Comparison of ENCODE assay signal across 28 cellular contexts in the genomic region with DNA sequence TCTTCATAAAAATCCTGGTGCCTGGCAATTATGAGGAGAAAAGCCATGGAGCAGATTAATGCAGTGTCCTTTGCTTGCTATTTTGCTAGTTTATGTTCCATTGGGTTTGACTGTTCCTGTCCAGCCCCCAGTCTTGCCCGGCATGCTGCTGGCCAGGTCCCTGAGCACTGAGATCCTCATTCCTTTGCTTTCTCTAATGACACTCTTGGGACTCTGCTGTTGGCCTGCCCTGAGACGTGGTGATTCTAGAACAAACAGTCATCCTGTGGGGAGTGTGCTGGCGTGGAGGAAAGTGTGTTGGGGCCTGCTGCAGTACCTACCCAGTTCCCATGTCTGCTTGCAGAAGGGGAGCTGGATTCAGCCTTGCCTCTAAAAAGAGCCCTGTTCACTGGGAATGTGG. TPM values are rescaled to one million over a fixed set of nuclear protein-coding genes. Genes with fewer than 3 reads are reported as not detected.
"Had no signal": no experiment of that assay in that cellular context is flagged by ENCODE, and none has a peak within 500 bp of the region (broad histone marks: within the 10 kb centered on the region; RNA-seq: fewer than 3 reads in every experiment).

No MANE protein-coding gene starts in this region.

- DNase-seq: activated CD4-positive, alpha-beta memory T cell treated with anti-CD3 and anti-CD28 coated beads, Interleukin-2, amount 10 ng/mL, durations not matched to agents 7 days and 5 days; activated CD4-positive, alpha-beta T cell treated with anti-CD3 and anti-CD28 coated beads, Interleukin-2, amount 10 ng/mL, durations not matched to agents 24 days and 14 days; activated CD8-positive, alpha-beta memory T cell treated with anti-CD3 and anti-CD28 coated beads, Interleukin-2, amount 10 ng/mL, durations not matched to agents 7 days and 5 days; activated effector memory CD4-positive, alpha-beta T cell treated with anti-CD3 and anti-CD28 coated beads, Interleukin-2, amount 50 U/mL, for 16 hours; activated naive CD4-positive, alpha-beta T cell treated with anti-CD3 and anti-CD28 coated beads, Interleukin-2, amount 10 ng/mL, durations not matched to agents 7 days and 5 days; activated T-cell treated with anti-CD3 and anti-CD28 coated beads for 4 hours; body of pancreas; caudate nucleus; esophagus squamous epithelium; naive thymus-derived CD8-positive, alpha-beta T cell; right lobe of liver; stimulated activated CD4-positive, alpha-beta T cell treated with anti-CD3 and anti-CD28 coated beads, Interleukin-15, amount 100 ng/mL, for 24 hours; stomach; SW 1271; T-helper 17 cell; transverse colon had no signal

- H3K27me3 ChIP-seq: body of pancreas, right lobe of liver had no signal

- H3K4me1 ChIP-seq: body of pancreas, esophagus squamous epithelium, heart left ventricle, left lung, right lobe of liver, stomach, suprapubic skin, transverse colon had no signal

- H3K4me2 ChIP-seq: smooth muscle cell had no signal

- H3K36me3 ChIP-seq: esophagus squamous epithelium, heart left ventricle, left lung, neutrophil, right lobe of liver, stomach, suprapubic skin, transverse colon had no signal

- H3K9me3 ChIP-seq: body of pancreas, esophagus squamous epithelium, heart left ventricle, left lung, neutrophil, right lobe of liver, stomach, suprapubic skin, transverse colon had no signal

- FAIRE-seq: colon, keratinocyte, urothelium cell line had no signal

- H3K27ac ChIP-seq: body of pancreas, esophagus squamous epithelium, heart left ventricle, left lung, neutrophil, right lobe of liver, stomach, suprapubic skin, transverse colon had no signal

- H3K4me3 ChIP-seq: body of pancreas, esophagus squamous epithelium, heart left ventricle, left lung, lung, right lobe of liver, smooth muscle cell, stomach, suprapubic skin, transverse colon had no signal

- ATAC-seq: activated CD8-positive, alpha-beta memory T cell treated with anti-CD3 and anti-CD28 coated beads, Interleukin-2, amount 10 ng/mL, durations not matched to agents 7 days and 5 days; body of pancreas; heart left ventricle; left lung; naive thymus-derived CD8-positive, alpha-beta T cell; right lobe of liver; stimulated activated memory B cell treated with anti-CD40 and anti-IgM and Interleukin-4, amounts not matched to agents 10 μg/mL and 1 μg/mL and 100 μg/mL, for 72 hours; T-helper 17 cell had no signal

RNA-seq across cellular contexts. Expression of a gene that starts 4.1 kb away (rescaled TPM):
- total RNA-seq: activated CD4-positive, alpha-beta memory T cell treated with anti-CD3 and anti-CD28 coated beads, Interleukin-2, amount 10 ng/mL, durations not matched to agents 7 days and 5 days; activated CD4-positive, alpha-beta T cell treated with anti-CD3 and anti-CD28 coated beads, Interleukin-2, amount 10 ng/mL, durations not matched to agents 24 days and 14 days; activated CD8-positive, alpha-beta memory T cell treated with anti-CD3 and anti-CD28 coated beads, Interleukin-2, amount 10 ng/mL, durations not matched to agents 7 days and 5 days; body of pancreas; esophagus squamous epithelium; fibroblast of villous mesenchyme; heart left ventricle; left lung; lung; mesothelial cell of epicardium; naive thymus-derived CD8-positive, alpha-beta T cell; right lobe of liver; smooth muscle cell; stomach; suprapubic skin; T-helper 17 cell; transverse colon had no signal
- polyA plus RNA-seq: heart left ventricle; keratinocyte; lung; naive thymus-derived CD8-positive, alpha-beta T cell; smooth muscle cell; stomach had no signal

RNA-seq across cellular contexts. Expression of a gene that starts 53.0 kb away (rescaled TPM):
- total RNA-seq: activated CD4-positive, alpha-beta memory T cell treated with anti-CD3 and anti-CD28 coated beads, Interleukin-2, amount 10 ng/mL, durations not matched to agents 7 days and 5 days; activated CD4-positive, alpha-beta T cell treated with anti-CD3 and anti-CD28 coated beads, Interleukin-2, amount 10 ng/mL, durations not matched to agents 24 days and 14 days; activated CD8-positive, alpha-beta memory T cell treated with anti-CD3 and anti-CD28 coated beads, Interleukin-2, amount 10 ng/mL, durations not matched to agents 7 days and 5 days; body of pancreas; naive thymus-derived CD8-positive, alpha-beta T cell; T-helper 17 cell had no signal
- polyA plus RNA-seq: keratinocyte; naive thymus-derived CD8-positive, alpha-beta T cell had no signal
